In genomic region chr6:99802396-99803031, GRCh38 we compare ENCODE assay signal across 14 cellular contexts.
DNase-seq lines count a peak whose midpoint lies in the region; FAIRE-seq and TF ChIP-seq lines count a peak whose summit lies in the region.
"Had no signal": no experiment of that assay in that cellular context is flagged by ENCODE, and none has a peak within 500 bp of the region (broad histone marks: within the 10 kb centered on the region; RNA-seq: fewer than 3 reads in every experiment).

No MANE protein-coding gene starts in this region.

- H3K4me3 Mint-ChIP-seq in Calu3 (ENCODE audit: low read depth, unreplicated experiment) (no peak overlapping the region), IgD-negative memory B cell (no peak overlapping the region)
- H3K4me3 Mint-ChIP-seq: naive B cell had no signal

- H3K27me3 ChIP-seq in bronchial epithelial cell (ENCODE audit: control insufficient read depth, insufficient read depth, low read length) (no peaks in the 10 kb centered on the region), kidney epithelial cell (ENCODE audit: control insufficient read depth, insufficient read depth, low read length) (no peaks in the 10 kb centered on the region), tibial artery (no peaks in the 10 kb centered on the region)

- H3K36me3 Mint-ChIP-seq in Calu3 (ENCODE audit: insufficient read depth, unreplicated experiment), result no peaks in the 10 kb centered on the region
- no peaks in the 10 kb centered on the region for H3K36me3 Mint-ChIP-seq in IgD-negative memory B cell
- H3K36me3 Mint-ChIP-seq: naive B cell had no signal

- DNase-seq in Calu3 (peak; percentile 47), bronchial epithelial cell (ENCODE audit: low read depth) (peak; percentile 10), kidney epithelial cell (ENCODE audit: low read depth) (no peak), tibial artery (no peak), hypothalamus (lab: John Stamatoyannopoulos, UW) (no peak), UCSD-AML1 (lab: John Stamatoyannopoulos, UW; ENCODE audit: unreplicated experiment) (no peak), DMS153 (lab: John Stamatoyannopoulos, UW) (no peak)
- DNase-seq: activated gamma-delta T cell, cortex of kidney, head of caudate nucleus, left ventricle myocardium inferior, naive B cell had no signal

- no peaks in the 10 kb centered on the region for H3K9me3 Mint-ChIP-seq in Calu3 (ENCODE audit: low read depth, unreplicated experiment)
- H3K9me3 Mint-ChIP-seq in IgD-negative memory B cell, result peaks cover 0 to 1% (median 0%) of the 10 kb centered on the region in 3 donors

- FAIRE-seq in bronchial epithelial cell (lab: Jason Lieb, UNC), result no peak
- FAIRE-seq: GM19239 had no signal

- no peak overlapping the region for H3K27ac Mint-ChIP-seq in Calu3 (ENCODE audit: unreplicated experiment)
- peak overlapping the region in 2 of 3 donors; percentile 21 to 58 for H3K27ac Mint-ChIP-seq in IgD-negative memory B cell

- H3K4me1 ChIP-seq in tibial artery, result no peaks in the 10 kb centered on the region
- H3K4me1 ChIP-seq: left ventricle myocardium inferior had no signal

- H3K9me3 ChIP-seq in tibial artery, result no peaks in the 10 kb centered on the region
- H3K9me3 ChIP-seq: left ventricle myocardium inferior had no signal

- H3K36me3 ChIP-seq in bronchial epithelial cell (ENCODE audit: control insufficient read depth, insufficient read depth, low read length) (no peaks in the 10 kb centered on the region), kidney epithelial cell (ENCODE audit: control insufficient read depth, insufficient read depth, low read length) (no peaks in the 10 kb centered on the region), tibial artery (no peaks in the 10 kb centered on the region)
- H3K36me3 ChIP-seq: left ventricle myocardium inferior had no signal

- no peak overlapping the region for H3K4me3 ChIP-seq in bronchial epithelial cell (ENCODE audit: low read depth, low read length)
- no peak overlapping the region for H3K4me3 ChIP-seq in kidney epithelial cell (ENCODE audit: low read depth, low read length)
- H3K4me3 ChIP-seq in tibial artery, result no peak overlapping the region
- H3K4me3 ChIP-seq: left ventricle myocardium inferior had no signal

- no TSS peak for BruUV-seq in Calu3 (replicated peaks; lab: Mats Ljungman, UMichigan)

- peaks cover 8% of the 10 kb centered on the region for H3K4me1 Mint-ChIP-seq in Calu3 (ENCODE audit: low read depth, unreplicated experiment)
- H3K4me1 Mint-ChIP-seq in IgD-negative memory B cell, result no peaks in the 10 kb centered on the region
- H3K4me1 Mint-ChIP-seq: naive B cell had no signal

- TF ChIP-seq CTCF in Calu3 (IDR thresholded peaks at IDR 0.05; ENCODE audit: unreplicated experiment) (no peak), bronchial epithelial cell (IDR thresholded peaks at IDR 0.05; ENCODE audit: insufficient read depth, low read length, severe bottlenecking) (peak; percentile 14), kidney epithelial cell (IDR thresholded peaks at IDR 0.05; ENCODE audit: insufficient read depth, low read length, poor library complexity, severe bottlenecking) (peak; percentile 34), tibial artery (IDR thresholded peaks at IDR 0.05) (no peak)

- intact Hi-C loops in Calu3 (cut with micrococcal nuclease; ENCODE audit: unreplicated experiment), result no loop called here
- intact Hi-C loops in tibial artery (cut with DNase I; ENCODE audit: low total_unique reads), result no loop called here

- H3K27me3 Mint-ChIP-seq in Calu3 (ENCODE audit: unreplicated experiment) (no peaks in the 10 kb centered on the region), IgD-negative memory B cell (peaks cover 6% of the 10 kb centered on the region)

- no peak overlapping the region for H3K27ac ChIP-seq in tibial artery
- H3K27ac ChIP-seq: left ventricle myocardium inferior had no signal

- CTCF ChIA-PET in Calu3 (lab: Charles Lee), result no interaction called here

Comparison
In these comparisons a context has a peak if more than half of its experiments do, and no peak if none do; other contexts are left out.
1. DNase-seq: peak in Calu3 (single experiment) and bronchial epithelial cell (single experiment); none in kidney epithelial cell (single experiment), tibial artery (0 of 2), hypothalamus (0 of 51), UCSD-AML1 (single experiment) and DMS153 (single experiment).
2. CTCF ChIP-seq: peak in bronchial epithelial cell (single experiment) and kidney epithelial cell (single experiment); none in Calu3 (single experiment) and tibial artery (0 of 2).